Comparison of ENCODE assay signal across 1 cellular context in genomic region chr1:166079276-166079675, GRCh38.
A peak's percentile ranks its signal among the peaks of the same experiment; 100 is the strongest.
TF ChIP-seq lines count a peak whose summit lies in the region.

No MANE protein-coding gene starts in this region.

TF ChIP-seq in HepG2, 621 proteins besides CTCF, POLR2A, EP300 and RAD21:
- TF ChIP-seq RFX5 (IDR thresholded peaks at IDR 0.05; ENCODE audit: low read depth, low read length): 0 out of 2 replicates have a peak, but pooled peaks have one; percentile 15
- no peak for TF ChIP-seq ZMYM4 (CRISPR knock-in tag; IDR thresholded peaks at IDR 0.05)
